Comparison of ENCODE assay signal across 23 cellular contexts in genomic region chr20:44030394-44030793, GRCh38.
DNase-seq lines count a peak whose midpoint lies in the region; ATAC-seq, FAIRE-seq and TF ChIP-seq lines count a peak whose summit lies in the region.
"Had no signal": no experiment of that assay in that cellular context is flagged by ENCODE, and none has a peak within 500 bp of the region (broad histone marks: within the 10 kb centered on the region; RNA-seq: fewer than 3 reads in every experiment).

No MANE protein-coding gene starts in this region.

- H2AFZ ChIP-seq in H1 (ENCODE audit: low read length): no peak overlapping the region

- H3K27me3 Mint-ChIP-seq in activated CD8-positive, alpha-beta memory T cell treated with anti-CD3 and anti-CD28 coated beads, Interleukin-2, amount 10 ng/mL, durations not matched to agents 7 days and 5 days: peaks cover 92% of the 10 kb centered on the region
- peaks cover 48 to 62% of the 10 kb centered on the region in 2 donors for H3K27me3 Mint-ChIP-seq in natural killer cell treated with Interleukin-12 subunit alpha and Interleukin-12 subunit beta and Interleukin-15 and Interleukin-18, amount 100 ng/mL, for 72 hours
- H3K27me3 Mint-ChIP-seq: CD4-positive, alpha-beta T cell had no signal

- no peaks in the 10 kb centered on the region; a peak in 1 of 7 replicates for H3K4me1 ChIP-seq in H1 (replicated peaks in 1 of 4; ENCODE audit: control insufficient read depth in 3 of 4, insufficient read depth in 4 of 4, low read length in 3 of 4)
- no peaks in the 10 kb centered on the region for H3K4me1 ChIP-seq in testis
- H3K4me1 ChIP-seq: BE2C, Caco-2 had no signal

- no peak overlapping the region for H2BK20ac ChIP-seq in H1 (ENCODE audit: low read length)

- no peak overlapping the region for H2BK120ac ChIP-seq in H1 (replicated peaks; ENCODE audit: low read depth, low read length)

- CTCF ChIA-PET in activated CD8-positive, alpha-beta memory T cell treated with anti-CD3 and anti-CD28 coated beads, Interleukin-2, amount 10 ng/mL, durations not matched to agents 7 days and 5 days (lab: Charles Lee): interaction anchor here (0.5 to 2.1 kb wide), 4 partner anchors 10 to 332 kb away, joined by 3 to 6 read pairs (median 5); no protein-coding TSS in a partner anchor
- CTCF ChIA-PET in H1 (lab: Charles Lee; ENCODE audit: partially characterized antibody) (interaction anchor here (2.3 kb wide), 1 partner anchor 9 kb away, joined by 8 read pairs; no protein-coding TSS in a partner anchor), GM10248 (lab: Yijun Ruan, JAX) (interaction anchor here (1.0 to 1.6 kb wide), 2 partner anchors 10 to 42 kb away, joined by 3 to 4 read pairs; no protein-coding TSS in a partner anchor)

- no peak overlapping the region for H3K27ac Mint-ChIP-seq in activated CD8-positive, alpha-beta memory T cell treated with anti-CD3 and anti-CD28 coated beads, Interleukin-2, amount 10 ng/mL, durations not matched to agents 7 days and 5 days
- peak overlapping the region; percentile 48 to 59 for H3K27ac Mint-ChIP-seq in natural killer cell treated with Interleukin-12 subunit alpha and Interleukin-12 subunit beta and Interleukin-15 and Interleukin-18, amount 100 ng/mL, for 72 hours
- H3K27ac Mint-ChIP-seq: CD4-positive, alpha-beta T cell; HFFc6 had no signal

- no peak overlapping the region for H3K4me3 Mint-ChIP-seq in activated CD8-positive, alpha-beta memory T cell treated with anti-CD3 and anti-CD28 coated beads, Interleukin-2, amount 10 ng/mL, durations not matched to agents 7 days and 5 days
- H3K4me3 Mint-ChIP-seq in natural killer cell treated with Interleukin-12 subunit alpha and Interleukin-12 subunit beta and Interleukin-15 and Interleukin-18, amount 100 ng/mL, for 72 hours: no peak overlapping the region
- H3K4me3 Mint-ChIP-seq: CD4-positive, alpha-beta T cell; HFFc6 had no signal

- no peak for TF ChIP-seq POLR2A in H1 (IDR thresholded peaks at IDR 0.05; ENCODE audit: control extremely low read depth in 1 of 2, low read depth in 2 of 2, low read length in 2 of 2)
- no peak for TF ChIP-seq POLR2A in testis (IDR thresholded peaks at IDR 0.05)

- H2BK15ac ChIP-seq in H1 (ENCODE audit: low read length): no peak overlapping the region

- no peak for ATAC-seq in activated CD8-positive, alpha-beta memory T cell treated with anti-CD3 and anti-CD28 coated beads, Interleukin-2, amount 10 ng/mL, durations not matched to agents 7 days and 5 days
- ATAC-seq in natural killer cell treated with Interleukin-12 subunit alpha and Interleukin-12 subunit beta and Interleukin-15 and Interleukin-18, amount 100 ng/mL, for 72 hours: no peak
- ATAC-seq in HG02884 (IDR thresholded peaks at IDR 0.05; ENCODE audit: unreplicated experiment): no peak
- ATAC-seq: PC-3 had no signal

- FAIRE-seq in HTR-8/SVneo (lab: Jason Lieb, UNC): peak; percentile 80
- FAIRE-seq in H1 (lab: Jason Lieb, UNC): no peak
- FAIRE-seq: A204.1 had no signal

- H3K27ac ChIP-seq in H1 (ENCODE audit: low read depth, low read length) (no peak overlapping the region), testis (no peak overlapping the region)
- H3K27ac ChIP-seq: RWPE1 had no signal

- H2BK12ac ChIP-seq in H1 (ENCODE audit: low read depth, low read length): no peak overlapping the region

- H3K23ac ChIP-seq in H1 (ENCODE audit: insufficient read length): no peak overlapping the region

- H3K79me2 ChIP-seq in H1 (ENCODE audit: control insufficient read depth in 1 of 2, insufficient read depth in 2 of 2, low read length in 2 of 2): no peaks in the 10 kb centered on the region

- H2AK5ac ChIP-seq in H1 (ENCODE audit: low read depth, low read length): no peak overlapping the region

- POLR2A ChIA-PET in H1 (lab: Charles Lee; ENCODE audit: partially characterized antibody): no interaction called here
- POLR2A ChIA-PET in GM10248 (lab: Yijun Ruan, JAX): no interaction called here

- H3K27me3 ChIP-seq in H1 (replicated peaks in 1 of 4; ENCODE audit: control insufficient read depth in 3 of 4, extremely low read depth in 1 of 4, insufficient read depth in 3 of 4, low read length in 3 of 4) (no peaks in the 10 kb centered on the region), testis (no peaks in the 10 kb centered on the region)
- H3K27me3 ChIP-seq: BE2C had no signal

- H3K4ac ChIP-seq in H1 (replicated peaks; ENCODE audit: insufficient read length, low read depth, low read length): no peak overlapping the region

- H4K91ac ChIP-seq in H1 (replicated peaks; ENCODE audit: insufficient read length, low read length): no peak overlapping the region

- intact Hi-C loops in testis (cut with DNase I; ENCODE audit: low total_unique reads): no loop called here

- H3K14ac ChIP-seq in H1 (ENCODE audit: insufficient read length): no peak overlapping the region

- no peaks in the 10 kb centered on the region for H3K23me2 ChIP-seq in H1 (ENCODE audit: low read depth, low read length)

- no peak overlapping the region for H2BK5ac ChIP-seq in H1 (ENCODE audit: low read depth, low read length)

- H3K9ac ChIP-seq in H1 (replicated peaks in 1 of 4; ENCODE audit: extremely low read depth in 1 of 4, low read depth in 3 of 4, low read length in 3 of 4): no peak overlapping the region

- no peak for TF ChIP-seq EP300 in H1 (IDR thresholded peaks at IDR 0.05; ENCODE audit: borderline replicate concordance in 1 of 2, low read depth in 2 of 2, low read length in 2 of 2)

- no peaks in the 10 kb centered on the region for H3K9me3 Mint-ChIP-seq in activated CD8-positive, alpha-beta memory T cell treated with anti-CD3 and anti-CD28 coated beads, Interleukin-2, amount 10 ng/mL, durations not matched to agents 7 days and 5 days (ENCODE audit: low read depth)
- no peaks in the 10 kb centered on the region for H3K9me3 Mint-ChIP-seq in natural killer cell treated with Interleukin-12 subunit alpha and Interleukin-12 subunit beta and Interleukin-15 and Interleukin-18, amount 100 ng/mL, for 72 hours
- H3K9me3 Mint-ChIP-seq: CD4-positive, alpha-beta T cell; HFFc6 had no signal

- no peak overlapping the region for H4K5ac ChIP-seq in H1 (ENCODE audit: insufficient read length, low read depth, low read length)

- H3K9me3 ChIP-seq in H1 (ENCODE audit: insufficient read depth in 2 of 2, low read depth in 1 of 2, low read length in 1 of 2) (no peaks in the 10 kb centered on the region), testis (no peaks in the 10 kb centered on the region)
- H3K9me3 ChIP-seq: BE2C, Caco-2 had no signal

- no peak overlapping the region for H3K18ac ChIP-seq in H1 (ENCODE audit: extremely low read depth, low read length)

- H3K4me3 ChIP-seq in H1 (ENCODE audit: extremely low read depth in 1 of 4, insufficient read depth in 2 of 4, low read depth in 3 of 4, low read length in 4 of 4) (no peak overlapping the region), testis (no peak overlapping the region)

- peak overlapping the region; percentile 14; the same call in 1 of the 2 replicates for H4K8ac ChIP-seq in H1 (ENCODE audit: extremely low read depth, insufficient read depth, low read length)

- H3K36me3 ChIP-seq in H1 (ENCODE audit: control insufficient read depth in 2 of 4, insufficient read depth in 4 of 4, low read length in 3 of 4) (no peaks in the 10 kb centered on the region), testis (ENCODE audit: low read depth, missing control alignments) (no peaks in the 10 kb centered on the region)
- H3K36me3 ChIP-seq: BE2C had no signal

- WGBS in H1 (ENCODE audit: extremely low coverage in 1 of 2, insufficient coverage in 1 of 2, insufficient read length in 1 of 2, insufficient replicate concordance in 2 of 2, low coverage in 1 of 2, low lambda C conversion rate in 2 of 2, missing lambda C conversion rate in 1 of 2), 2 experiments: 91% methylated on average over 2 of the region's 2 CpGs; no CpG with 5 or more reads in 1 of the 2 experiments
- 79 to 86% methylated on average over 2 of the region's 2 CpGs for WGBS in testis, 2 donors

- TF ChIP-seq CTCF in H1 (IDR thresholded peaks at IDR 0.05; ENCODE audit: control extremely low read depth in 1 of 3, insufficient read depth in 1 of 3, low read depth in 1 of 3, low read length in 3 of 3) (no peak), GM10248 (IDR thresholded peaks at IDR 0.05; ENCODE audit: control extremely low read depth, extremely low read depth, low read depth, missing control alignments) (no peak), testis (IDR thresholded peaks at IDR 0.05) (no peak)

- H3K36me3 Mint-ChIP-seq in activated CD8-positive, alpha-beta memory T cell treated with anti-CD3 and anti-CD28 coated beads, Interleukin-2, amount 10 ng/mL, durations not matched to agents 7 days and 5 days: peaks cover 10% of the 10 kb centered on the region
- H3K36me3 Mint-ChIP-seq in natural killer cell treated with Interleukin-12 subunit alpha and Interleukin-12 subunit beta and Interleukin-15 and Interleukin-18, amount 100 ng/mL, for 72 hours: no peaks in the 10 kb centered on the region

- H3K4me1 Mint-ChIP-seq in activated CD8-positive, alpha-beta memory T cell treated with anti-CD3 and anti-CD28 coated beads, Interleukin-2, amount 10 ng/mL, durations not matched to agents 7 days and 5 days: peaks cover 69% of the 10 kb centered on the region
- peaks cover 43 to 57% of the 10 kb centered on the region in 2 donors for H3K4me1 Mint-ChIP-seq in natural killer cell treated with Interleukin-12 subunit alpha and Interleukin-12 subunit beta and Interleukin-15 and Interleukin-18, amount 100 ng/mL, for 72 hours (ENCODE audit: low read depth in 2 of 2)

- no peaks in the 10 kb centered on the region for H4K20me1 ChIP-seq in H1 (replicated peaks in 1 of 2; ENCODE audit: control insufficient read depth in 1 of 2, insufficient read depth in 2 of 2, low read length in 2 of 2)

- H3K79me1 ChIP-seq in H1 (ENCODE audit: low read depth, low read length): no peaks in the 10 kb centered on the region

- no peak for TF ChIP-seq RAD21 in H1 (IDR thresholded peaks at IDR 0.05 in 1 of 2, conservative IDR thresholded peaks at IDR 0.05 in 1 of 2; ENCODE audit: low read depth in 2 of 2, low read length in 2 of 2)

- peak; percentile 39 for DNase-seq in activated CD8-positive, alpha-beta memory T cell treated with anti-CD3 and anti-CD28 coated beads, Interleukin-2, amount 50 U/mL, for 48 hours
- no peak for DNase-seq in activated CD8-positive, alpha-beta memory T cell treated with anti-CD3 and anti-CD28 coated beads, Interleukin-2, amount 10 ng/mL, durations not matched to agents 7 days and 5 days
- DNase-seq in HTR-8/SVneo (ENCODE audit: insufficient read length, low spot score): no peak
- no peak for DNase-seq in H1 (ENCODE audit: low read depth in 1 of 2, low spot score in 2 of 2)
- no peak for DNase-seq in natural killer cell treated with Interleukin-12 subunit alpha and Interleukin-12 subunit beta and Interleukin-15 and Interleukin-18, amount 100 ng/mL, for 72 hours (ENCODE audit: low spot score)
- DNase-seq in GM10248 (ENCODE audit: extremely low spot score): no peak
- DNase-seq in testis: no peak
- DNase-seq: BE2C; CD4-positive, alpha-beta T cell; GDM1; H7; HFFc6; IMR-90; NCI-H1048; NCI-H1436; NCI-H1930; NCI-H345; NCI-H524 treated with DMSO at 0.1 percent for 48 hours; PC-3 had no signal

- H3K56ac ChIP-seq in H1 (replicated peaks; ENCODE audit: insufficient read length, low read depth, low read length): no peak overlapping the region

- H3K4me2 ChIP-seq in H1 (ENCODE audit: insufficient read depth in 1 of 2, low read depth in 2 of 2, low read length in 2 of 2): no peak overlapping the region

TF ChIP-seq in H1, 55 proteins besides CTCF, POLR2A, EP300 and RAD21 (continues in another document):
- no peak for TF ChIP-seq JUN (IDR thresholded peaks at IDR 0.05; ENCODE audit: low read depth, low read length)
